10 cellular contexts compared by ENCODE assay signal in genomic region chr2:72146357-72147302, GRCh38. TPM values are rescaled to one million over a fixed set of nuclear protein-coding genes. Genes with fewer than 3 reads are reported as not detected.
DNase-seq lines count a peak whose midpoint lies in the region; ATAC-seq, FAIRE-seq and TF ChIP-seq lines count a peak whose summit lies in the region.
"Had no signal": no experiment of that assay in that cellular context is flagged by ENCODE, and none has a peak within 500 bp of the region (broad histone marks: within the 10 kb centered on the region; RNA-seq: fewer than 3 reads in every experiment).

No MANE protein-coding gene starts in this region.

- TF ChIP-seq EP300 in A549 (IDR thresholded peaks at IDR 0.05): no peak

- H3K27ac ChIP-seq in A549 (peak overlapping the region; percentile 21 to 59; a peak in 4 of 6 replicates), muscle layer of duodenum (ENCODE audit: low read length) (no peak overlapping the region)

- TF ChIP-seq CTCF in A549 (IDR thresholded peaks at IDR 0.05) (no peak), HFF-Myc (IDR thresholded peaks at IDR 0.05; ENCODE audit: low read depth, low read length, missing control alignments) (no peak), chondrocyte (IDR thresholded peaks at IDR 0.05) (no peak)

- POLR2A ChIA-PET in A549 (lab: Yijun Ruan, JAX): no interaction called here

- no peak for TF ChIP-seq POLR2A in A549 (IDR thresholded peaks at IDR 0.05; ENCODE audit: low read length)

- H3K9me3 Mint-ChIP-seq in chondrocyte (ENCODE audit: low read depth): no peaks in the 10 kb centered on the region

- TF ChIP-seq RAD21 in A549 (conservative IDR thresholded peaks at IDR 0.05 in 1 of 2, IDR thresholded peaks at IDR 0.05 in 1 of 2): no peak

- H3K4me3 ChIP-seq in A549: peak overlapping the region; percentile 61
- H3K4me3 ChIP-seq in HFF-Myc (replicated peaks; ENCODE audit: low read depth, low read length): peak overlapping the region; percentile 35
- H3K4me3 ChIP-seq in muscle layer of duodenum (ENCODE audit: low read depth in 1 of 2, low read length in 2 of 2): peak overlapping the region; percentile 52 to 75
- H3K4me3 ChIP-seq: mucosa of descending colon had no signal

- WGBS in A549 (ENCODE audit: missing lambda C conversion rate): 9% methylated on average over 51 of the region's 58 CpGs

- H3K4me1 Mint-ChIP-seq in chondrocyte (ENCODE audit: low read depth): peaks cover 51% of the 10 kb centered on the region

- peak overlapping the region; percentile 76 for H3K4me3 Mint-ChIP-seq in chondrocyte (ENCODE audit: unreplicated experiment)

- peaks cover 20% of the 10 kb centered on the region for H3K27me3 ChIP-seq in muscle layer of duodenum (ENCODE audit: low read depth, low read length)

- ATAC-seq in A549 (no peak), GM21619 (IDR thresholded peaks at IDR 0.05; ENCODE audit: unreplicated experiment) (no peak), GM19035 (IDR thresholded peaks at IDR 0.05; ENCODE audit: unreplicated experiment) (no peak), HG02885 (IDR thresholded peaks at IDR 0.05; ENCODE audit: poor library complexity, unreplicated experiment) (no peak)
- ATAC-seq: mucosa of descending colon had no signal

- peaks cover 3% of the 10 kb centered on the region for H3K36me3 Mint-ChIP-seq in chondrocyte (ENCODE audit: low read depth)

- H3K9me3 ChIP-seq in A549 (no peaks in the 10 kb centered on the region), muscle layer of duodenum (ENCODE audit: control insufficient read depth in 1 of 2, low read length in 2 of 2) (no peaks in the 10 kb centered on the region)
- H3K9me3 ChIP-seq: mucosa of descending colon had no signal

- CTCF ChIA-PET in A549 (lab: Yijun Ruan, JAX): interaction anchor here (0.5 to 12.0 kb wide), 4 partner anchors 8 to 596 kb away, joined by 3 to 185 read pairs (median 7); no protein-coding TSS in a partner anchor

- peak overlapping the region; percentile 98 for H3K4me2 ChIP-seq in A549

- DNase-seq in A549 (ENCODE audit: low read depth in 1 of 2, low spot score in 1 of 2): no peak
- DNase-seq in HFF-Myc (ENCODE audit: extremely low read depth, low read depth): no peak
- DNase-seq in chondrocyte (ENCODE audit: low spot score): no peak
- no peak for DNase-seq in NCI-H1436 (lab: John Stamatoyannopoulos, UW)

- H3K27ac Mint-ChIP-seq in chondrocyte (ENCODE audit: unreplicated experiment): peak overlapping the region; percentile 17

- H3K27me3 Mint-ChIP-seq in chondrocyte (ENCODE audit: low read depth): peaks cover 43% of the 10 kb centered on the region

- no peak for FAIRE-seq in A549 (lab: Jason Lieb, UNC)

- H3K36me3 ChIP-seq in muscle layer of duodenum (ENCODE audit: control insufficient read depth in 1 of 2, insufficient read depth in 2 of 2, low read length in 2 of 2): no peaks in the 10 kb centered on the region

- H3K4me1 ChIP-seq in A549: peaks cover 47% of the 10 kb centered on the region
- H3K4me1 ChIP-seq in muscle layer of duodenum (ENCODE audit: control insufficient read depth in 1 of 2, insufficient read depth in 2 of 2, low read length in 2 of 2): peaks cover 0 to 70% of the 10 kb centered on the region in 2 donors

TF ChIP-seq in A549, 52 proteins besides CTCF, POLR2A, EP300 and RAD21:
- TF ChIP-seq HEYL (CRISPR knock-in tag; IDR thresholded peaks at IDR 0.05) (no peak), CBX8 (IDR thresholded peaks at IDR 0.05) (peak; percentile 81), RNF2 (IDR thresholded peaks at IDR 0.05; ENCODE audit: borderline replicate concordance, low read depth) (peak; percentile 25), MAX (IDR thresholded peaks at IDR 0.05) (peak; percentile 36; the same call in 1 of the 2 replicates)

RNA-seq across cellular contexts. Expression of gene CYP26B1, which starts 1.0 kb away (rescaled TPM):
- polyA plus RNA-seq in A549 (2011; rRNA removed) (9.7 and 13.4 TPM in 2 replicates), A549 (2017; fragmentation: RNase III; extraction: RNeasy Plus Mini Kit Qiagen cat#74134 plus additional on column Dnase treatment) (13.0 to 18.9 TPM (median 13.6 TPM) in 3 replicates)
- polyA plus RNA-seq in A549 (2012; cell fraction: cytosol; rRNA removed): 14.1 and 17.9 TPM in 2 replicates
- 32.4 and 41.7 TPM in 2 replicates for polyA plus RNA-seq in A549 (2012; cell fraction: nucleus; rRNA removed)
- 6.5 and 10.8 TPM in 2 replicates for polyA minus RNA-seq in A549 (2011; rRNA and poly(A)+ RNA removed)
- total RNA-seq in chondrocyte: 2.7 to 4.9 TPM (median 4.7 TPM) in 3 replicates
- total RNA-seq: activated CD8-positive, alpha-beta memory T cell treated with anti-CD3 and anti-CD28 coated beads for 36 hours had no signal
